1 cellular context compared by ENCODE assay signal in the genomic region with DNA sequence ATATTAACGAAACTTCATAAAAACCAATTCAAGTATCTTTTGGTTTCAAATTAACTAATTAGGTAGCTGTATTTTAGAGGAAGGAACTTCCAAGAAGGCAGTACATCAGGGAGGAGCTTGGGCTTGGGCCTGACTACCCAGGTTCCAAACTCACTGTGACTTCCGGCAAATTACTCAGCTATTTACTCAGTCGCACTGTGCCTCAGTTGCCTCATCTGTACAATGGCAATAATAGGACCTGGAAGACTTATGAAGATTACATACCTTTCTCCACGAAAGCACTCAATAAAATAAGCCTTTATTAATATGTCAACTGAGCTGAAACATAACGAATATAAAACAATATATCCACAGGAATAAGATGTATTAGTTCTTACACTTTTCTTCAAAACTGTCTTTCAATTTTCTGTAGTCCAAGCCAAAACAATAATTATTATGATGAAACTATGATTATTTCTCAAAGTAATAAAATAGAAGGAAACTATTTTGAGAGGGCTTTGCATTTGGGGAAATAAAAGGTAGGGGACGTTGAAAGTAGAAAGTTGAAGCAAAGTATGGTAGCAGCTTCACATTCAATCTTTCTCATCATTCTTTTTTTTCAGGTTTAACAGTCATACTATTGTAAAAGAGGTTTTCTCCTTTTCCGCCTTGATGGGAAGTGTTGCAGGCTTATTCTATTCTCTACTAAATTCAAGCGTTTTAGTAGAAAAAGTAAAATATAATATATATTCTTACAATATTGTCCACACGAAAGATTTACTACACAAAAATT.
TF ChIP-seq lines count a peak whose summit lies in the region.

No MANE protein-coding gene starts in this region.

TF ChIP-seq in HepG2, 621 proteins besides CTCF, POLR2A, EP300 and RAD21 (continued from another document):
- no peak for TF ChIP-seq ZBTB1 (CRISPR knock-in tag; IDR thresholded peaks at IDR 0.05; ENCODE audit: borderline replicate concordance)
- peak; percentile 97 for TF ChIP-seq CBX2 (IDR thresholded peaks at IDR 0.05; ENCODE audit: low read depth, low read length)
- TF ChIP-seq CBX2 (CRISPR knock-in tag; IDR thresholded peaks at IDR 0.05; ENCODE audit: low read depth), result no peak
- TF ChIP-seq ZNF260 (CRISPR knock-in tag; IDR thresholded peaks at IDR 0.05; ENCODE audit: borderline replicate concordance, low read depth), result no peak
